In the genomic region with DNA sequence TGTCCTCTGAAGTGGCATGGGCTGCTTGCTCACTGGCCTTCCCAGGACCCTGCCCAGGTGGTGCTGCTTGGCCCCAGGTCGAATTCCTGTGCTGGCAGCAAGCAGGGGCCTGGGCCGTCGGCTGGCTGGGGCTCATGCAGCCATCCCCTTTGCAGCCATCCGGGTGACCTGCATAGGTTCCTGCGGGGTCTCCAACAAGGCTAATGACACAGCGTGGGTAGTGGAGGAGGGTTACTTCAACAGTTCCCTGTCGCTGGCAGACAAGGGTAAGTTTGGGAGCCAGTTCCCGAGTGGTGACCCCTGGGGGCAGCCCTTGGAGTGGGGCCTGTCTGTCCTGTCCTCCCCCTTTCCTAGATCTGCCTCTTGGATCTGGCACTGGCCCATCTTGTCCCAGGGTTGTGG, we compare ENCODE assay signal across 11 cellular contexts. TPM values are rescaled to one million over a fixed set of nuclear protein-coding genes. Genes with fewer than 3 reads are reported as not detected.
DNase-seq lines count a peak whose midpoint lies in the region; ATAC-seq, FAIRE-seq and TF ChIP-seq lines count a peak whose summit lies in the region.
"Had no signal": no experiment of that assay in that cellular context is flagged by ENCODE, and none has a peak within 500 bp of the region (broad histone marks: within the 10 kb centered on the region; RNA-seq: fewer than 3 reads in every experiment).

No MANE protein-coding gene starts in this region.

- no peak for TF ChIP-seq POLR2A in HepG2 (IDR thresholded peaks at IDR 0.05; ENCODE audit: insufficient read depth in 1 of 2, low read depth in 2 of 2, low read length in 2 of 2)
- TF ChIP-seq POLR2A in right lobe of liver (IDR thresholded peaks at IDR 0.05): no peak

- no peaks in the 10 kb centered on the region for H3K27me3 Mint-ChIP-seq in activated CD4-positive, alpha-beta memory T cell treated with anti-CD3 and anti-CD28 coated beads, Interleukin-2, amount 10 ng/mL, durations not matched to agents 7 days and 5 days
- H3K27me3 Mint-ChIP-seq: activated T-helper 17 cell treated with anti-CD3 and anti-CD28 coated beads, Interleukin-2, amount 50 U/mL, for 72 hours had no signal

- peaks cover 27% of the 10 kb centered on the region for H3K4me1 Mint-ChIP-seq in activated CD4-positive, alpha-beta memory T cell treated with anti-CD3 and anti-CD28 coated beads, Interleukin-2, amount 10 ng/mL, durations not matched to agents 7 days and 5 days

- in situ Hi-C loops in HepG2 (cut with HindIII; ENCODE audit: extremely low pct_ligation_motif_present, low pct_unique_long_range_greater_than_20kb): no loop called here

- no peak overlapping the region for H2AFZ ChIP-seq in HepG2 (ENCODE audit: low read length)

- H3K4me3 Mint-ChIP-seq in activated CD4-positive, alpha-beta memory T cell treated with anti-CD3 and anti-CD28 coated beads, Interleukin-2, amount 10 ng/mL, durations not matched to agents 7 days and 5 days: no peak overlapping the region
- H3K4me3 Mint-ChIP-seq: activated T-helper 17 cell treated with anti-CD3 and anti-CD28 coated beads, Interleukin-2, amount 50 U/mL, for 72 hours had no signal

- 96% methylated on average over 3 of the region's 8 CpGs for WGBS in HepG2 (ENCODE audit: low lambda C conversion rate)
- WGBS in right lobe of liver (ENCODE audit: insufficient coverage, low coverage, low lambda C conversion rate, missing lambda C conversion rate): 38% methylated on average over 3 of the region's 8 CpGs
- WGBS in aorta, 2 donors: 55 to 63% methylated on average over 8 of the region's 8 CpGs

- H3K36me3 Mint-ChIP-seq in activated CD4-positive, alpha-beta memory T cell treated with anti-CD3 and anti-CD28 coated beads, Interleukin-2, amount 10 ng/mL, durations not matched to agents 7 days and 5 days (ENCODE audit: low read depth): peaks cover 13% of the 10 kb centered on the region

- H3K9me3 ChIP-seq in HepG2 (ENCODE audit: low read length) (no peaks in the 10 kb centered on the region), right lobe of liver (no peaks in the 10 kb centered on the region), duodenal mucosa (ENCODE audit: control insufficient read depth in 1 of 2, low read length in 2 of 2) (no peaks in the 10 kb centered on the region), neutrophil (no peaks in the 10 kb centered on the region), aorta (ENCODE audit: control insufficient read depth, low read length) (no peaks in the 10 kb centered on the region)

- H3K4me3 ChIP-seq in HepG2 (replicated peaks in 1 of 3; ENCODE audit: insufficient read depth in 1 of 3, low read depth in 2 of 3, low read length in 3 of 3) (no peak overlapping the region), right lobe of liver (no peak overlapping the region), duodenal mucosa (ENCODE audit: low read depth in 1 of 2, low read length in 2 of 2) (no peak overlapping the region), neutrophil (ENCODE audit: low read depth in 1 of 2, low read length in 1 of 2) (no peak overlapping the region), aorta (ENCODE audit: low read length in 2 of 2) (no peak overlapping the region)

- H3K27ac Mint-ChIP-seq in activated CD4-positive, alpha-beta memory T cell treated with anti-CD3 and anti-CD28 coated beads, Interleukin-2, amount 10 ng/mL, durations not matched to agents 7 days and 5 days: no peak overlapping the region

- H3K9me3 Mint-ChIP-seq in activated CD4-positive, alpha-beta memory T cell treated with anti-CD3 and anti-CD28 coated beads, Interleukin-2, amount 10 ng/mL, durations not matched to agents 7 days and 5 days: no peaks in the 10 kb centered on the region
- H3K9me3 Mint-ChIP-seq: activated T-helper 17 cell treated with anti-CD3 and anti-CD28 coated beads, Interleukin-2, amount 50 U/mL, for 72 hours had no signal

- H4K20me1 ChIP-seq in HepG2 (ENCODE audit: insufficient read depth, low read length): peaks cover 2% of the 10 kb centered on the region; the same call in 1 of the 2 replicates

- H3K4me1 ChIP-seq in HepG2 (ENCODE audit: insufficient read depth, low read length): peaks cover 58% of the 10 kb centered on the region
- peaks cover 0 to 21% (median 2%) of the 10 kb centered on the region in 4 donors for H3K4me1 ChIP-seq in right lobe of liver
- H3K4me1 ChIP-seq in duodenal mucosa (ENCODE audit: control insufficient read depth in 1 of 2, insufficient read depth in 2 of 2, low read length in 2 of 2): peaks cover 30 to 34% of the 10 kb centered on the region in 2 donors
- peaks cover 42 to 46% of the 10 kb centered on the region in 2 experiments for H3K4me1 ChIP-seq in neutrophil (ENCODE audit: control insufficient read depth in 1 of 2, insufficient read depth in 1 of 2, low read depth in 1 of 2, low read length in 1 of 2)
- no peaks in the 10 kb centered on the region for H3K4me1 ChIP-seq in aorta (ENCODE audit: control insufficient read depth in 1 of 2, insufficient read depth in 2 of 2, low read length in 2 of 2)

- no peak overlapping the region for H3K4me2 ChIP-seq in HepG2 (ENCODE audit: low read depth, low read length)

- TF ChIP-seq CTCF in HepG2 (CRISPR knock-in tag; IDR thresholded peaks at IDR 0.05) (no peak), right lobe of liver (IDR thresholded peaks at IDR 0.05) (no peak), neutrophil (IDR thresholded peaks at IDR 0.05) (no peak)

- intact Hi-C loops in HepG2 (cut with micrococcal nuclease; ENCODE audit: unreplicated experiment): no loop called here
- intact Hi-C loops in right lobe of liver (cut with DNase I): no loop called here
- intact Hi-C loops in aorta (cut with DNase I): no loop called here

- BruUV-seq in HepG2 (replicated peaks; lab: Mats Ljungman, UMichigan): no TSS peak

- H3K36me3 ChIP-seq in HepG2 (replicated peaks in 1 of 2; ENCODE audit: control insufficient read depth in 1 of 2, insufficient read depth in 2 of 2, low read length in 2 of 2): peaks cover 3 to 13% of the 10 kb centered on the region in 2 experiments; a peak in 4 of 5 replicates
- peaks cover 0 to 24% (median 3%) of the 10 kb centered on the region in 4 donors for H3K36me3 ChIP-seq in right lobe of liver
- H3K36me3 ChIP-seq in duodenal mucosa (ENCODE audit: control insufficient read depth in 1 of 2, insufficient read depth in 2 of 2, low read length in 2 of 2): peaks cover 8 to 35% of the 10 kb centered on the region in 2 donors
- H3K36me3 ChIP-seq in neutrophil: peaks cover 52% of the 10 kb centered on the region
- H3K36me3 ChIP-seq in aorta (ENCODE audit: control insufficient read depth in 1 of 2, insufficient read depth in 2 of 2, low read length in 1 of 2): no peaks in the 10 kb centered on the region

- DNase-seq in HepG2 (ENCODE audit: low spot score) (no peak), right lobe of liver (no peak), aorta (no peak), NCI-H1092 (lab: John Stamatoyannopoulos, UW) (no peak)
- no peak for DNase-seq in activated CD4-positive, alpha-beta memory T cell treated with anti-CD3 and anti-CD28 coated beads, Interleukin-2, amount 10 ng/mL, durations not matched to agents 7 days and 5 days
- DNase-seq: cerebellar nuclear complex, NCI-H526 treated with DMSO at 0.1 percent for 48 hours had no signal

- no peaks in the 10 kb centered on the region; a peak in 1 of 5 replicates for H3K27me3 ChIP-seq in HepG2 (ENCODE audit: control insufficient read depth in 1 of 2, insufficient read depth in 2 of 2, low read length in 2 of 2)
- H3K27me3 ChIP-seq in right lobe of liver: no peaks in the 10 kb centered on the region
- no peaks in the 10 kb centered on the region for H3K27me3 ChIP-seq in duodenal mucosa (ENCODE audit: control insufficient read depth in 1 of 2, insufficient read depth in 2 of 2, low read length in 2 of 2)
- H3K27me3 ChIP-seq in neutrophil: no peaks in the 10 kb centered on the region
- H3K27me3 ChIP-seq in aorta (ENCODE audit: control insufficient read depth in 1 of 2, insufficient read depth in 2 of 2, low read length in 1 of 2): no peaks in the 10 kb centered on the region

- ATAC-seq in HepG2: no peak
- ATAC-seq in right lobe of liver: no peak
- no peak for ATAC-seq in aorta (ENCODE audit: low FRiP score)
- no peak for ATAC-seq in HG02884 (IDR thresholded peaks at IDR 0.05; ENCODE audit: unreplicated experiment)

- TF ChIP-seq EP300 in HepG2 (IDR thresholded peaks at IDR 0.05; ENCODE audit: low read depth in 2 of 2, low read length in 2 of 2): no peak
- TF ChIP-seq EP300 in HepG2 (CRISPR knock-in tag; IDR thresholded peaks at IDR 0.05; ENCODE audit: borderline replicate concordance): no peak

- H3K9ac ChIP-seq in HepG2 (ENCODE audit: insufficient read depth, low read depth, low read length) (no peak overlapping the region), duodenal mucosa (ENCODE audit: low read depth in 1 of 2, low read length in 2 of 2) (peak overlapping the region; percentile 30 to 53)

- H3K27ac ChIP-seq in HepG2 (ENCODE audit: extremely low read length, insufficient read depth, low read length) (no peak overlapping the region), right lobe of liver (no peak overlapping the region), duodenal mucosa (ENCODE audit: low read depth, low read length) (peak overlapping the region; percentile 77), neutrophil (peak overlapping the region; percentile 58), aorta (ENCODE audit: low read depth in 1 of 2, low read length in 2 of 2) (no peak overlapping the region)

- TF ChIP-seq RAD21 in HepG2 (CRISPR knock-in tag; IDR thresholded peaks at IDR 0.05): no peak

- POLR2A ChIA-PET in HepG2 (lab: Yijun Ruan, JAX): interaction anchor here (0.7 kb wide), 1 partner anchor 22 kb away, joined by 4 read pairs; a partner anchor contains a TSS
- POLR2A ChIA-PET in activated CD4-positive, alpha-beta memory T cell treated with anti-CD3 and anti-CD28 coated beads, Interleukin-2, amount 10 ng/mL, durations not matched to agents 7 days and 5 days (lab: Charles Lee): interaction anchor here (0.8 kb wide), 1 partner anchor 10 kb away, joined by 3 read pairs; no protein-coding TSS in a partner anchor

- CTCF ChIA-PET in HepG2 (lab: Yijun Ruan, JAX; ENCODE audit: low intra/inter-chr PET ratio, low total read pairs): no interaction called here
- CTCF ChIA-PET in activated CD4-positive, alpha-beta memory T cell treated with anti-CD3 and anti-CD28 coated beads, Interleukin-2, amount 10 ng/mL, durations not matched to agents 7 days and 5 days (lab: Charles Lee): no interaction called here

- peaks cover 25% of the 10 kb centered on the region for H3K79me2 ChIP-seq in HepG2 (ENCODE audit: insufficient read depth, low read length)

- FAIRE-seq in HepG2 (lab: Jason Lieb, UNC): no peak

RNA-seq across cellular contexts. Expression of a gene that starts 6.1 kb away (rescaled TPM):
- total RNA-seq in HepG2 (2016; rRNA removed; fragmentation: Illumina TruSeq; extraction: Trizol): 19.2 and 23.0 TPM in 2 replicates
- 32.6 and 34.0 TPM in 2 replicates for total RNA-seq in HepG2 (2016; cell fraction: cytosol; rRNA removed; fragmentation: Illumina TruSeq; extraction: Trizol; ENCODE audit: low read depth)
- 15.2 and 25.2 TPM in 2 replicates for total RNA-seq in HepG2 (2016; cell fraction: insoluble cytoplasmic fraction; rRNA removed; fragmentation: Illumina TruSeq; extraction: Trizol)
- total RNA-seq in HepG2 (2016; cell fraction: membrane; rRNA removed; fragmentation: Illumina TruSeq; extraction: Trizol): 17.9 and 21.2 TPM in 2 replicates
- total RNA-seq in HepG2 (2016; cell fraction: nucleus; rRNA removed; fragmentation: Illumina TruSeq; extraction: Trizol): 21.3 and 28.8 TPM in 2 replicates
- polyA plus RNA-seq in HepG2 (2011; rRNA removed): 27.1 and 32.7 TPM in 2 replicates
- polyA plus RNA-seq in HepG2 (2011; cell fraction: cytosol; rRNA removed): 15.3 and 21.9 TPM in 2 replicates
- 115 and 134 TPM in 2 replicates for polyA plus RNA-seq in HepG2 (2011; cell fraction: nucleus; rRNA removed)
- polyA plus RNA-seq in HepG2 (2012): 23.7 and 24.3 TPM in 2 replicates
- polyA plus RNA-seq in HepG2 (2016; cell fraction: cytosol; fragmentation: Illumina TruSeq; extraction: Trizol; ENCODE audit: low read depth): 2.4 TPM in 2 replicates
- polyA plus RNA-seq in HepG2 (2016; cell fraction: insoluble cytoplasmic fraction; fragmentation: Illumina TruSeq; extraction: Trizol; ENCODE audit: low read depth): 15.9 and 22.8 TPM in 2 replicates
- 6.3 and 6.9 TPM in 2 replicates for polyA plus RNA-seq in HepG2 (2016; cell fraction: membrane; fragmentation: Illumina TruSeq; extraction: Trizol; ENCODE audit: low read depth)
- polyA plus RNA-seq in HepG2 (2016; cell fraction: nucleus; fragmentation: Illumina TruSeq; extraction: Trizol; ENCODE audit: insufficient read depth, low read depth): 70.5 and 71.6 TPM in 2 replicates
- polyA minus RNA-seq in HepG2 (2011; rRNA and poly(A)+ RNA removed; ENCODE audit: low replicate concordance): 74.8 and 208 TPM in 2 replicates
- polyA minus RNA-seq in HepG2 (2011; cell fraction: cytosol; rRNA and poly(A)+ RNA removed): 20.1 and 23.4 TPM in 2 replicates
- 41.9 and 46.2 TPM in 2 replicates for polyA minus RNA-seq in HepG2 (2011; cell fraction: nucleus; rRNA and poly(A)+ RNA removed)
- 10 to 100 TPM; 26.8 to 51.9 (median 36.7) TPM for total RNA-seq in right lobe of liver
- 10 to 100 TPM; 68.9 to 85.8 TPM for total RNA-seq in aorta
- 10 to 100 TPM; 14.7 to 33.2 TPM for polyA plus RNA-seq in aorta
- 10 to 100 TPM; 87.1 to 91.4 TPM for total RNA-seq in activated CD4-positive, alpha-beta memory T cell treated with anti-CD3 and anti-CD28 coated beads, Interleukin-2, amount 10 ng/mL, durations not matched to agents 7 days and 5 days

RNA-seq across cellular contexts. Expression of a gene that starts 7.3 kb away (rescaled TPM):
- 13.4 and 21.7 TPM in 2 replicates for total RNA-seq in HepG2 (2016; rRNA removed; fragmentation: Illumina TruSeq; extraction: Trizol)
- total RNA-seq in HepG2 (2016; cell fraction: cytosol; rRNA removed; fragmentation: Illumina TruSeq; extraction: Trizol; ENCODE audit: low read depth): 8.4 and 10.0 TPM in 2 replicates
- 12.6 and 23.4 TPM in 2 replicates for total RNA-seq in HepG2 (2016; cell fraction: insoluble cytoplasmic fraction; rRNA removed; fragmentation: Illumina TruSeq; extraction: Trizol)
- 8.5 and 10.9 TPM in 2 replicates for total RNA-seq in HepG2 (2016; cell fraction: membrane; rRNA removed; fragmentation: Illumina TruSeq; extraction: Trizol)
- total RNA-seq in HepG2 (2016; cell fraction: nucleus; rRNA removed; fragmentation: Illumina TruSeq; extraction: Trizol): 14.0 and 15.0 TPM in 2 replicates
- 44.4 and 50.9 TPM in 2 replicates for polyA plus RNA-seq in HepG2 (2011; rRNA removed)
- 23.8 and 38.3 TPM in 2 replicates for polyA plus RNA-seq in HepG2 (2011; cell fraction: cytosol; rRNA removed)
- 240 and 305 TPM in 2 replicates for polyA plus RNA-seq in HepG2 (2011; cell fraction: nucleus; rRNA removed)
- 16.2 and 19.0 TPM in 2 replicates for polyA plus RNA-seq in HepG2 (2012)
- polyA plus RNA-seq in HepG2 (2016; cell fraction: cytosol; fragmentation: Illumina TruSeq; extraction: Trizol; ENCODE audit: low read depth): 5.5 and 7.1 TPM in 2 replicates
- 13.7 and 16.1 TPM in 2 replicates for polyA plus RNA-seq in HepG2 (2016; cell fraction: insoluble cytoplasmic fraction; fragmentation: Illumina TruSeq; extraction: Trizol; ENCODE audit: low read depth)
- 6.1 and 7.5 TPM in 2 replicates for polyA plus RNA-seq in HepG2 (2016; cell fraction: membrane; fragmentation: Illumina TruSeq; extraction: Trizol; ENCODE audit: low read depth)
- 53.7 and 57.4 TPM in 2 replicates for polyA plus RNA-seq in HepG2 (2016; cell fraction: nucleus; fragmentation: Illumina TruSeq; extraction: Trizol; ENCODE audit: insufficient read depth, low read depth)
- 48.5 and 187 TPM in 2 replicates for polyA minus RNA-seq in HepG2 (2011; rRNA and poly(A)+ RNA removed; ENCODE audit: low replicate concordance)
- 10.7 and 12.0 TPM in 2 replicates for polyA minus RNA-seq in HepG2 (2011; cell fraction: cytosol; rRNA and poly(A)+ RNA removed)
- 32.6 and 32.9 TPM in 2 replicates for polyA minus RNA-seq in HepG2 (2011; cell fraction: nucleus; rRNA and poly(A)+ RNA removed)
- 10 to 100 TPM; 19.1 to 45.0 (median 25.2) TPM for total RNA-seq in right lobe of liver
- total RNA-seq in aorta: 10 to 100 TPM; 20.6 to 35.6 TPM
- polyA plus RNA-seq in aorta: 10 to 100 TPM; 26.8 to 58.9 TPM
- 10 to 100 TPM; 49.8 to 55.9 TPM for total RNA-seq in activated CD4-positive, alpha-beta memory T cell treated with anti-CD3 and anti-CD28 coated beads, Interleukin-2, amount 10 ng/mL, durations not matched to agents 7 days and 5 days

RNA-seq across cellular contexts. Expression of a gene that starts 22.4 kb away (rescaled TPM):
- total RNA-seq in HepG2 (2016; rRNA removed; fragmentation: Illumina TruSeq; extraction: Trizol): 29.6 and 38.7 TPM in 2 replicates
- total RNA-seq in HepG2 (2016; cell fraction: cytosol; rRNA removed; fragmentation: Illumina TruSeq; extraction: Trizol; ENCODE audit: low read depth): 103 and 108 TPM in 2 replicates
- total RNA-seq in HepG2 (2016; cell fraction: insoluble cytoplasmic fraction; rRNA removed; fragmentation: Illumina TruSeq; extraction: Trizol): 26.0 and 40.1 TPM in 2 replicates
- 93.6 and 97.4 TPM in 2 replicates for total RNA-seq in HepG2 (2016; cell fraction: membrane; rRNA removed; fragmentation: Illumina TruSeq; extraction: Trizol)
- 26.3 and 30.8 TPM in 2 replicates for total RNA-seq in HepG2 (2016; cell fraction: nucleus; rRNA removed; fragmentation: Illumina TruSeq; extraction: Trizol)
- 21.3 and 21.8 TPM in 2 replicates for polyA plus RNA-seq in HepG2 (2011; rRNA removed)
- polyA plus RNA-seq in HepG2 (2011; cell fraction: cytosol; rRNA removed): 19.1 and 23.2 TPM in 2 replicates
- polyA plus RNA-seq in HepG2 (2011; cell fraction: nucleus; rRNA removed): 46.9 and 49.7 TPM in 2 replicates
- 16.9 and 18.6 TPM in 2 replicates for polyA plus RNA-seq in HepG2 (2012)
- 80.6 TPM in 2 replicates for polyA plus RNA-seq in HepG2 (2016; cell fraction: cytosol; fragmentation: Illumina TruSeq; extraction: Trizol; ENCODE audit: low read depth)
- polyA plus RNA-seq in HepG2 (2016; cell fraction: insoluble cytoplasmic fraction; fragmentation: Illumina TruSeq; extraction: Trizol; ENCODE audit: low read depth): 32.1 and 34.5 TPM in 2 replicates
- 89.7 and 93.0 TPM in 2 replicates for polyA plus RNA-seq in HepG2 (2016; cell fraction: membrane; fragmentation: Illumina TruSeq; extraction: Trizol; ENCODE audit: low read depth)
- 60.9 and 67.4 TPM in 2 replicates for polyA plus RNA-seq in HepG2 (2016; cell fraction: nucleus; fragmentation: Illumina TruSeq; extraction: Trizol; ENCODE audit: insufficient read depth, low read depth)
- 9.8 and 59.1 TPM in 2 replicates for polyA minus RNA-seq in HepG2 (2011; rRNA and poly(A)+ RNA removed; ENCODE audit: low replicate concordance)
- polyA minus RNA-seq in HepG2 (2011; cell fraction: cytosol; rRNA and poly(A)+ RNA removed): 6.4 and 6.5 TPM in 2 replicates
- polyA minus RNA-seq in HepG2 (2011; cell fraction: nucleus; rRNA and poly(A)+ RNA removed): 13.0 and 13.1 TPM in 2 replicates
- 10 to 100 TPM in 2 of 6 experiments, 1 to 10 TPM in 4; 8.4 to 11.7 (median 9.0) TPM for total RNA-seq in right lobe of liver
- total RNA-seq in aorta: 10 to 100 TPM; 10.3 to 12.8 TPM
- polyA plus RNA-seq in aorta: 10 to 100 TPM in 1 of 2 donors, 1 to 10 TPM in 1; 8.0 to 15.0 TPM
- 10 to 100 TPM; 24.0 to 25.4 TPM for total RNA-seq in activated CD4-positive, alpha-beta memory T cell treated with anti-CD3 and anti-CD28 coated beads, Interleukin-2, amount 10 ng/mL, durations not matched to agents 7 days and 5 days

RNA-seq across cellular contexts. Expression of a gene that starts 34.0 kb away (rescaled TPM):
- total RNA-seq in HepG2 (2016; rRNA removed; fragmentation: Illumina TruSeq; extraction: Trizol) (22.6 and 31.6 TPM in 2 replicates), right lobe of liver (10 to 100 TPM in 5 of 6 experiments, 1 to 10 TPM in 1; 9.2 to 17.8 (median 11.8) TPM), aorta (10 to 100 TPM; 24.8 to 35.7 TPM)
- total RNA-seq in HepG2 (2016; cell fraction: cytosol; rRNA removed; fragmentation: Illumina TruSeq; extraction: Trizol; ENCODE audit: low read depth): 23.7 and 28.0 TPM in 2 replicates
- 21.4 and 31.8 TPM in 2 replicates for total RNA-seq in HepG2 (2016; cell fraction: insoluble cytoplasmic fraction; rRNA removed; fragmentation: Illumina TruSeq; extraction: Trizol)
- total RNA-seq in HepG2 (2016; cell fraction: membrane; rRNA removed; fragmentation: Illumina TruSeq; extraction: Trizol): 27.7 and 31.4 TPM in 2 replicates
- 34.5 and 40.2 TPM in 2 replicates for total RNA-seq in HepG2 (2016; cell fraction: nucleus; rRNA removed; fragmentation: Illumina TruSeq; extraction: Trizol)
- polyA plus RNA-seq in HepG2 (2011; rRNA removed) (27.6 and 36.9 TPM in 2 replicates), aorta (10 to 100 TPM in 1 of 2 donors, 1 to 10 TPM in 1; 9.9 to 94.0 TPM)
- 15.3 and 20.0 TPM in 2 replicates for polyA plus RNA-seq in HepG2 (2011; cell fraction: cytosol; rRNA removed)
- 128 and 151 TPM in 2 replicates for polyA plus RNA-seq in HepG2 (2011; cell fraction: nucleus; rRNA removed)
- polyA plus RNA-seq in HepG2 (2012): 15.1 and 23.7 TPM in 2 replicates
- 12.4 and 19.6 TPM in 2 replicates for polyA plus RNA-seq in HepG2 (2016; cell fraction: cytosol; fragmentation: Illumina TruSeq; extraction: Trizol; ENCODE audit: low read depth)
- polyA plus RNA-seq in HepG2 (2016; cell fraction: insoluble cytoplasmic fraction; fragmentation: Illumina TruSeq; extraction: Trizol; ENCODE audit: low read depth): 16.4 and 19.1 TPM in 2 replicates
- 18.6 and 24.9 TPM in 2 replicates for polyA plus RNA-seq in HepG2 (2016; cell fraction: membrane; fragmentation: Illumina TruSeq; extraction: Trizol; ENCODE audit: low read depth)
- 78.6 and 82.4 TPM in 2 replicates for polyA plus RNA-seq in HepG2 (2016; cell fraction: nucleus; fragmentation: Illumina TruSeq; extraction: Trizol; ENCODE audit: insufficient read depth, low read depth)
- polyA minus RNA-seq in HepG2 (2011; rRNA and poly(A)+ RNA removed; ENCODE audit: low replicate concordance): 13.7 and 46.0 TPM in 2 replicates
- polyA minus RNA-seq in HepG2 (2011; cell fraction: cytosol; rRNA and poly(A)+ RNA removed): 4.0 and 7.5 TPM in 2 replicates
- polyA minus RNA-seq in HepG2 (2011; cell fraction: nucleus; rRNA and poly(A)+ RNA removed): 27.8 and 33.3 TPM in 2 replicates
- total RNA-seq in activated CD4-positive, alpha-beta memory T cell treated with anti-CD3 and anti-CD28 coated beads, Interleukin-2, amount 10 ng/mL, durations not matched to agents 7 days and 5 days: 10 to 100 TPM; 31.9 to 34.2 TPM

Comparison
In these comparisons a context has a peak if more than half of its experiments do, and no peak if none do; other contexts are left out.
1. H3K27ac ChIP-seq: peak in duodenal mucosa (single experiment) and neutrophil (single experiment); none in HepG2 (single experiment), right lobe of liver (0 of 3) and aorta (0 of 2).